In genomic region chr1:10891081-10891480, GRCh38 we compare ENCODE assay signal across 17 cellular contexts.
DNase-seq lines count a peak whose midpoint lies in the region; ATAC-seq, FAIRE-seq and TF ChIP-seq lines count a peak whose summit lies in the region.
"Had no signal": no experiment of that assay in that cellular context is flagged by ENCODE, and none has a peak within 500 bp of the region (broad histone marks: within the 10 kb centered on the region; RNA-seq: fewer than 3 reads in every experiment).

No MANE protein-coding gene starts in this region.

- dilution Hi-C loops in keratinocyte (cut with MboI; ENCODE audit: extremely low pct_ligation_motif_present, low sequenced_read_pairs) = no loop called here

- H3K4me3 ChIP-seq in PC-3 (ENCODE audit: low read length) (no peak overlapping the region), bronchial epithelial cell (ENCODE audit: low read depth, low read length) (no peak overlapping the region), keratinocyte (ENCODE audit: control insufficient read depth in 2 of 3, extremely low read depth in 1 of 3, insufficient read depth in 2 of 3, low read depth in 1 of 3, low read length in 3 of 3) (peak overlapping the region in 1 of 3 experiments; percentile 31), skin epidermis (no peak overlapping the region)
- H3K4me3 ChIP-seq: A549, GM23248 had no signal

- H3K9me3 ChIP-seq in PC-3 (ENCODE audit: low read length) = no peaks in the 10 kb centered on the region
- H3K9me3 ChIP-seq in keratinocyte (ENCODE audit: control insufficient read depth, low read depth, low read length) = no peaks in the 10 kb centered on the region
- H3K9me3 ChIP-seq: A549, Caco-2 had no signal

- FAIRE-seq in bronchial epithelial cell (lab: Jason Lieb, UNC) (no peak), keratinocyte (lab: Jason Lieb, UNC) (peak; percentile 74)
- FAIRE-seq: A549, G401.6, GM12891 had no signal

- H3K27ac ChIP-seq in PC-3 (ENCODE audit: low read length) (no peak overlapping the region), keratinocyte (ENCODE audit: control insufficient read depth, insufficient read depth, low read length) (peak overlapping the region; percentile 69), skin epidermis (peak overlapping the region in 15 of 21 experiments; percentile 2 to 75 (median 57))
- H3K27ac ChIP-seq: A549, GM23248, HL-60 had no signal

- DNase-seq in PC-3 = peak; percentile 20
- DNase-seq in bronchial epithelial cell (ENCODE audit: low read depth) = peak; percentile 45
- DNase-seq in keratinocyte (ENCODE audit: low read depth, low spot score) = no peak
- no peak for DNase-seq in G401 (ENCODE audit: low spot score)
- DNase-seq in NCI-H1092 treated with DMSO at 0.1 percent for 48 hours (lab: John Stamatoyannopoulos, UW) = no peak
- DNase-seq in DMS153 treated with DMSO at 0.1 percent for 48 hours (lab: John Stamatoyannopoulos, UW; ENCODE audit: unreplicated experiment) = no peak
- DNase-seq: Caco-2, GM23248, NCI-H2107, NCI-H226, NCI-H526 treated with DMSO at 0.1 percent for 48 hours had no signal

- H3K79me2 ChIP-seq in PC-3 (ENCODE audit: low read length) = no peaks in the 10 kb centered on the region
- no peaks in the 10 kb centered on the region for H3K79me2 ChIP-seq in keratinocyte (ENCODE audit: control insufficient read depth, insufficient read depth, low read length)

- H3K9me2 ChIP-seq in PC-3 (replicated peaks; ENCODE audit: low read length) = no peaks in the 10 kb centered on the region

- in situ Hi-C loops in G401 (cut with HindIII; ENCODE audit: low sequenced_read_pairs) = no loop called here

- H3K9me1 ChIP-seq in keratinocyte (ENCODE audit: control insufficient read depth, extremely low read depth, insufficient read depth, low read length) = no peaks in the 10 kb centered on the region

- no peak for TF ChIP-seq CTCF in PC-3 (conservative IDR thresholded peaks at IDR 0.05; ENCODE audit: low read depth, low read length)
- no peak for TF ChIP-seq CTCF in bronchial epithelial cell (IDR thresholded peaks at IDR 0.05; ENCODE audit: insufficient read depth, low read length, severe bottlenecking)
- TF ChIP-seq CTCF in keratinocyte (optimal IDR thresholded peaks at IDR 0.05 in 1 of 3, IDR thresholded peaks at IDR 0.05 in 1 of 3, conservative IDR thresholded peaks at IDR 0.05 in 1 of 3; ENCODE audit: extremely low read depth in 1 of 3, insufficient read depth in 2 of 3, low read length in 3 of 3) = no peak

- CTCF ChIA-PET in PC-3 (lab: Charles Lee) = no interaction called here

- no peaks in the 10 kb centered on the region for H3K36me3 ChIP-seq in PC-3 (ENCODE audit: low read depth, low read length)
- H3K36me3 ChIP-seq in bronchial epithelial cell (ENCODE audit: control insufficient read depth, insufficient read depth, low read length) = no peaks in the 10 kb centered on the region
- H3K36me3 ChIP-seq in keratinocyte (ENCODE audit: control insufficient read depth in 2 of 2, extremely low read depth in 1 of 2, insufficient read depth in 2 of 2, low read length in 2 of 2) = no peaks in the 10 kb centered on the region

- intact Hi-C loops in PC-3 (cut with micrococcal nuclease) = no loop called here

- BruUV-seq in PC-3 (replicated peaks; lab: Mats Ljungman, UMichigan) = no TSS peak

- H4K20me1 ChIP-seq in PC-3 (ENCODE audit: low read length) (no peaks in the 10 kb centered on the region), keratinocyte (ENCODE audit: control insufficient read depth, extremely low read depth, insufficient read depth, low read length) (no peaks in the 10 kb centered on the region)

- ATAC-seq in PC-3 (no peak), HG03139 (IDR thresholded peaks at IDR 0.05; ENCODE audit: unreplicated experiment) (no peak)

- H3K27me3 ChIP-seq in PC-3 (ENCODE audit: low read length) (no peaks in the 10 kb centered on the region), bronchial epithelial cell (ENCODE audit: control insufficient read depth, insufficient read depth, low read length) (peaks cover 10% of the 10 kb centered on the region), keratinocyte (ENCODE audit: control insufficient read depth, extremely low read depth, insufficient read depth, low read length) (no peaks in the 10 kb centered on the region)

- peak overlapping the region; percentile 24 for H3K4me2 ChIP-seq in PC-3 (ENCODE audit: low read length)
- H3K4me2 ChIP-seq in keratinocyte (ENCODE audit: control insufficient read depth, extremely low read depth, insufficient read depth, low read depth, low read length) = peak overlapping the region; percentile 76
- H3K4me2 ChIP-seq: A549 had no signal

- H2AFZ ChIP-seq in PC-3 (ENCODE audit: low read length) (no peak overlapping the region; the same call in 1 of the 2 replicates), keratinocyte (ENCODE audit: control insufficient read depth, low read length) (no peak overlapping the region)
- H2AFZ ChIP-seq: GM23248 had no signal

- POLR2A ChIA-PET in PC-3 (lab: Charles Lee; ENCODE audit: unreplicated experiment) = no interaction called here

- peaks cover 15% of the 10 kb centered on the region for H3K4me1 ChIP-seq in PC-3 (ENCODE audit: insufficient read depth, low read length)
- peaks cover 18% of the 10 kb centered on the region for H3K4me1 ChIP-seq in keratinocyte (ENCODE audit: control insufficient read depth, extremely low read depth, insufficient read depth, low read length)
- H3K4me1 ChIP-seq: A549 had no signal

- H3K9ac ChIP-seq in PC-3 (ENCODE audit: low read length) = no peak overlapping the region
- H3K9ac ChIP-seq in keratinocyte (ENCODE audit: control insufficient read depth, extremely low read depth, insufficient read depth, low read length) = peak overlapping the region; percentile 45
- H3K9ac ChIP-seq: GM23248 had no signal

- no peaks in the 10 kb centered on the region for H3F3A ChIP-seq in PC-3 (ENCODE audit: low read length, unreplicated experiment)

Comparison
In these comparisons a context has a peak if more than half of its experiments do, and no peak if none do; other contexts are left out.
1. DNase-seq: peak in PC-3 (single experiment) and bronchial epithelial cell (single experiment); none in keratinocyte (single experiment), G401 (single experiment), NCI-H1092 treated with DMSO at 0.1 percent for 48 hours (single experiment) and DMS153 treated with DMSO at 0.1 percent for 48 hours (single experiment).